16 cellular contexts compared by ENCODE assay signal in the genomic region with DNA sequence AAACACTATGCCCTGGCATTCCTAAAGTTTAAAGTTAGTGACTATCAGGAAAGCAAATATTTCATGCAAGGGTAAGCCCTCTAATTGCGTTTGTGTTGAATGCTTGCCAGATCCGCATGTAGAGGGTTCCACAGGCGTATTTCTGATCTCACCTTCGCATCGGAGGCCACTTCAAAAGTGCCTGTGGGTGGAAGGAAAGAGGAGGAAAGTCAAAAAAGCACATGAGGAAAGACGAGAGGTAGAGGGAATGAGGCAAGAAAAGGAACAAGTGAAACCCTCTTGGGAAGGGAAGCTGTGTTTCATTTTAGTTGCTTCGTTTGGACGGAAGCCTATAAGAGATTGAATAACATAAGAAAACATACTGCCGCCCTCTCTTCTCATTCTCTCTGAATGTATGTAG.
A peak's percentile ranks its signal among the peaks of the same experiment; 100 is the strongest.
DNase-seq lines count a peak whose midpoint lies in the region; ATAC-seq and TF ChIP-seq lines count a peak whose summit lies in the region.
"Had no signal": no experiment of that assay in that cellular context is flagged by ENCODE, and none has a peak within 500 bp of the region (broad histone marks: within the 10 kb centered on the region; RNA-seq: fewer than 3 reads in every experiment).

No MANE protein-coding gene starts in this region.

- no peaks in the 10 kb centered on the region for H3K4me1 ChIP-seq in left lung
- H3K4me1 ChIP-seq: A549, lower lobe of right lung had no signal

- DNase-seq in NCI-H2081 (lab: John Stamatoyannopoulos, UW) (peak; percentile 10 to 40), NCI-H2081 treated with DMSO at 0.1 percent for 48 hours (lab: John Stamatoyannopoulos, UW) (no peak), coronary artery (ENCODE audit: low spot score) (no peak), left lung (no peak), stromal cell of bone marrow (ENCODE audit: low read depth) (peak; percentile 64), HPDE6-E6E7 (ENCODE audit: extremely low spot score) (no peak), NAMALWA (ENCODE audit: low spot score) (no peak), D341Med (ENCODE audit: low spot score) (no peak)
- DNase-seq: activated CD4-positive, alpha-beta T cell treated with anti-CD3 and anti-CD28 coated beads for 36 hours; activated effector memory CD4-positive, alpha-beta T cell treated with Interleukin-2 at 50 U/mL for 16 hours; lower lobe of right lung; naive thymus-derived CD8-positive, alpha-beta T cell; stimulated activated naive CD8-positive, alpha-beta T cell treated with anti-CD3 and anti-CD28 coated beads, Interleukin-15, amount 100 ng/mL, for 72 hours had no signal

- intact Hi-C loops in left lung (cut with DNase I) = no loop called here

- no peaks in the 10 kb centered on the region for H3K9me3 ChIP-seq in left lung
- H3K9me3 ChIP-seq: A549, gastroesophageal sphincter, lower lobe of right lung, vagina had no signal

- H3K27ac ChIP-seq in coronary artery (no peak overlapping the region), left lung (no peak overlapping the region)
- H3K27ac ChIP-seq: A549, gastroesophageal sphincter, lower lobe of right lung, vagina had no signal

- no peak for TF ChIP-seq CTCF in coronary artery (IDR thresholded peaks at IDR 0.05)
- TF ChIP-seq CTCF in left lung (IDR thresholded peaks at IDR 0.05) = no peak

- no peaks in the 10 kb centered on the region for H3K36me3 ChIP-seq in left lung
- H3K36me3 ChIP-seq: gastroesophageal sphincter, lower lobe of right lung, vagina had no signal

- H3K4me3 ChIP-seq in coronary artery (peak overlapping the region; percentile 33), left lung (no peak overlapping the region)
- H3K4me3 ChIP-seq: A549, gastroesophageal sphincter, lower lobe of right lung, vagina had no signal

- peak; percentile 76 for ATAC-seq in left lung
- ATAC-seq: A549; activated CD4-positive, alpha-beta T cell treated with anti-CD3 and anti-CD28 coated beads for 36 hours; gastroesophageal sphincter; naive thymus-derived CD8-positive, alpha-beta T cell; stimulated activated naive CD8-positive, alpha-beta T cell treated with anti-CD3 and anti-CD28 coated beads, Interleukin-15, amount 100 ng/mL, for 72 hours had no signal

- H3K27me3 ChIP-seq in left lung = no peaks in the 10 kb centered on the region
- H3K27me3 ChIP-seq: gastroesophageal sphincter, vagina had no signal

Comparison
In these comparisons a context has a peak if more than half of its experiments do, and no peak if none do; other contexts are left out.
1. DNase-seq: peak in NCI-H2081 (2 of 2) and stromal cell of bone marrow (single experiment); none in NCI-H2081 treated with DMSO at 0.1 percent for 48 hours (single experiment), coronary artery (single experiment), left lung (0 of 2), HPDE6-E6E7 (single experiment), NAMALWA (single experiment) and D341Med (single experiment).